1 cellular context compared by ENCODE assay signal in the genomic region with DNA sequence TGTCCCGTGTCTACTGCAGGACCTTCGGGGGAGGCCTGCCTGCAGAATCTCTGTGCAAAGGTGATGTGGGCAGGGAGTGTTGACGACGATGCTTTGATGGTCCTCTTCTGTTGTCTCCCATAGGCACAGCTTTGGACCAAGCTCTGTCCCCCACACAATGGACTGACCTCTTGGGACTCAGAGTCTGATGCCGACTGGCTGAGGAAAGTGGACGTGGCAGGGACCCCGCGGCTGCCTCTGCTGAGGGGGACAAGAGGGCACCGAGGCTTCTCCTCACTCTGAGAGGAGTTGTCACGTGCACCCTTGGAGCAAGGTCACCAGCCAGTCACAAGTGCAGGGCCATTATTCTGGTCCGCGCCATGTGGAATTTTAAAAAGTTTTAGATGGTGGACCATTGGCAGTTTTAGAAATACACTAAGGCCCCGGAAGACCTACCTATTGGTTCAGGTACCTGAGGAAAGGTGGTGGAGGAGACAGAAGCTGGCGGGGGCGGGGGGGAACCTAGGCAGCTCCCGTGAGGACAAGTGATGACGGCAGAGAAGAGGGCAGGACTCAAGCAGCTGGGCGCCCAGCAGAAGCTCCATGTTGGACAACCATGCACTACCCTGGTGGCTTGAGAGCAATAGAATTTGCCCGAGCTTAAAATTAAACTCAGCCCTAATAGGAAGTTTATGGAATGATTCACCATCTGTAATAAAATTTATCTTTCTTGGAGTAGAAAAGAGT.
TF ChIP-seq lines count a peak whose summit lies in the region.

No MANE protein-coding gene starts in this region.

TF ChIP-seq in WTC11, 78 proteins besides CTCF, POLR2A, EP300 and RAD21 (continued from another document):
- TF ChIP-seq, protein P1, sequence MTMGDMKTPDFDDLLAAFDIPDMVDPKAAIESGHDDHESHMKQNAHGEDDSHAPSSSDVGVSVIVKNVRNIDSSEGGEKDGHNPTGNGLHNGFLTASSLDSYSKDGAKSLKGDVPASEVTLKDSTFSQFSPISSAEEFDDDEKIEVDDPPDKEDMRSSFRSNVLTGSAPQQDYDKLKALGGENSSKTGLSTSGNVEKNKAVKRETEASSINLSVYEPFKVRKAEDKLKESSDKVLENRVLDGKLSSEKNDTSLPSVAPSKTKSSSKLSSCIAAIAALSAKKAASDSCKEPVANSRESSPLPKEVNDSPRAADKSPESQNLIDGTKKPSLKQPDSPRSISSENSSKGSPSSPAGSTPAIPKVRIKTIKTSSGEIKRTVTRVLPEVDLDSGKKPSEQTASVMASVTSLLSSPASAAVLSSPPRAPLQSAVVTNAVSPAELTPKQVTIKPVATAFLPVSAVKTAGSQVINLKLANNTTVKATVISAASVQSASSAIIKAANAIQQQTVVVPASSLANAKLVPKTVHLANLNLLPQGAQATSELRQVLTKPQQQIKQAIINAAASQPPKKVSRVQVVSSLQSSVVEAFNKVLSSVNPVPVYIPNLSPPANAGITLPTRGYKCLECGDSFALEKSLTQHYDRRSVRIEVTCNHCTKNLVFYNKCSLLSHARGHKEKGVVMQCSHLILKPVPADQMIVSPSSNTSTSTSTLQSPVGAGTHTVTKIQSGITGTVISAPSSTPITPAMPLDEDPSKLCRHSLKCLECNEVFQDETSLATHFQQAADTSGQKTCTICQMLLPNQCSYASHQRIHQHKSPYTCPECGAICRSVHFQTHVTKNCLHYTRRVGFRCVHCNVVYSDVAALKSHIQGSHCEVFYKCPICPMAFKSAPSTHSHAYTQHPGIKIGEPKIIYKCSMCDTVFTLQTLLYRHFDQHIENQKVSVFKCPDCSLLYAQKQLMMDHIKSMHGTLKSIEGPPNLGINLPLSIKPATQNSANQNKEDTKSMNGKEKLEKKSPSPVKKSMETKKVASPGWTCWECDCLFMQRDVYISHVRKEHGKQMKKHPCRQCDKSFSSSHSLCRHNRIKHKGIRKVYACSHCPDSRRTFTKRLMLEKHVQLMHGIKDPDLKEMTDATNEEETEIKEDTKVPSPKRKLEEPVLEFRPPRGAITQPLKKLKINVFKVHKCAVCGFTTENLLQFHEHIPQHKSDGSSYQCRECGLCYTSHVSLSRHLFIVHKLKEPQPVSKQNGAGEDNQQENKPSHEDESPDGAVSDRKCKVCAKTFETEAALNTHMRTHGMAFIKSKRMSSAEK (CRISPR knock-in tag; IDR thresholded peaks at IDR 0.05; ENCODE audit: borderline replicate concordance): no peak
- no peak for TF ChIP-seq TP53 (CRISPR knock-in tag; IDR thresholded peaks at IDR 0.05)
